Comparison of ENCODE assay signal across 31 cellular contexts in genomic region chr7:47762207-47762606, GRCh38.
"Had no signal": no experiment of that assay in that cellular context is flagged by ENCODE, and none has a peak within 500 bp of the region (broad histone marks: within the 10 kb centered on the region; RNA-seq: fewer than 3 reads in every experiment).

No MANE protein-coding gene starts in this region.

- H3K27me3 Mint-ChIP-seq: activated naive CD8-positive, alpha-beta T cell treated with anti-CD3 and anti-CD28 coated beads, Interleukin-2, amount 10 ng/mL, durations not matched to agents 7 days and 5 days; stimulated activated memory B cell treated with anti-CD40 and anti-IgM and Interleukin-4, amounts not matched to agents 10 μg/mL and 1 μg/mL and 100 μg/mL, for 72 hours; stimulated activated naive CD8-positive, alpha-beta T cell treated with anti-CD3 and anti-CD28 coated beads, Interleukin-15, amount 100 ng/mL, for 72 hours had no signal

- H3K4me3 ChIP-seq: heart left ventricle, lung, ovary, prostate gland, smooth muscle cell, thyroid gland had no signal

- DNase-seq: activated CD4-positive, alpha-beta T cell treated with anti-CD3 and anti-CD28 coated beads for 4 hours; activated CD4-positive, alpha-beta T cell treated with anti-CD3 and anti-CD28 coated beads, Interleukin-2, amount 50 U/mL, for 4 hours; activated effector memory CD4-positive, alpha-beta T cell treated with anti-CD3 and anti-CD28 coated beads, Interleukin-2, amount 50 U/mL, for 16 hours; activated naive CD4-positive, alpha-beta T cell treated with anti-CD3 and anti-CD28 coated beads for 36 hours; activated naive CD8-positive, alpha-beta T cell treated with anti-CD3 and anti-CD28 coated beads, Interleukin-2, amount 10 ng/mL, durations not matched to agents 7 days and 5 days; amniotic stem cell; caudate nucleus; cortex of kidney; endodermal cell; foreskin keratinocyte; heart left ventricle; naive thymus-derived CD4-positive, alpha-beta T cell; ovary; retina; stimulated activated CD4-positive, alpha-beta T cell treated with anti-CD3 and anti-CD28 coated beads, Interleukin-1b, Interleukin-23, amount 100 ng/mL, for 48 hours; stimulated activated CD4-positive, alpha-beta T cell treated with anti-CD3 and anti-CD28 coated beads, Interleukin-4, amount 100 ng/mL, for 4 hours; stimulated activated CD8-positive, alpha-beta memory T cell treated with anti-CD3 and anti-CD28 coated beads, Interleukin-4, amount 100 ng/mL, for 48 hours; stimulated activated naive CD8-positive, alpha-beta T cell treated with anti-CD3 and anti-CD28 coated beads, Interleukin-15, amount 100 ng/mL, for 72 hours; substantia nigra; T-helper 9 cell; thyroid gland had no signal

- H3K9me3 Mint-ChIP-seq: activated naive CD4-positive, alpha-beta T cell treated with anti-CD3 and anti-CD28 coated beads for 36 hours; activated naive CD8-positive, alpha-beta T cell treated with anti-CD3 and anti-CD28 coated beads, Interleukin-2, amount 10 ng/mL, durations not matched to agents 7 days and 5 days; activated T-helper 1 cell treated with anti-CD3 and anti-CD28 coated beads, Interleukin-12 subunit alpha, Interleukin-12 subunit beta, Interleukin-2, Interleukin-4 antibody, amounts not matched to agents 30 ng/mL and 10 ng/mL and 1 ng/mL, durations not matched to agents 14 hours and 24 hours and 36 hours; endodermal cell; stimulated activated memory B cell treated with anti-CD40 and anti-IgM and Interleukin-4, amounts not matched to agents 10 μg/mL and 1 μg/mL and 100 μg/mL, for 72 hours; stimulated activated naive CD8-positive, alpha-beta T cell treated with anti-CD3 and anti-CD28 coated beads, Interleukin-15, amount 100 ng/mL, for 72 hours; T-helper 1 cell treated with Interleukin-12 subunit alpha and Interleukin-12 subunit beta and Interleukin-4 antibody, amounts not matched to agents 30 μg/mL and 1 μg/mL, for 36 hours had no signal

- H3K27ac Mint-ChIP-seq: activated naive CD4-positive, alpha-beta T cell treated with anti-CD3 and anti-CD28 coated beads for 36 hours; activated naive CD8-positive, alpha-beta T cell treated with anti-CD3 and anti-CD28 coated beads, Interleukin-2, amount 10 ng/mL, durations not matched to agents 7 days and 5 days; activated T-helper 1 cell treated with anti-CD3 and anti-CD28 coated beads, Interleukin-12 subunit alpha, Interleukin-12 subunit beta, Interleukin-2, Interleukin-4 antibody, amounts not matched to agents 30 ng/mL and 10 ng/mL and 1 ng/mL, durations not matched to agents 14 hours and 24 hours and 36 hours; endodermal cell; naive thymus-derived CD4-positive, alpha-beta T cell; stimulated activated naive CD8-positive, alpha-beta T cell treated with anti-CD3 and anti-CD28 coated beads, Interleukin-15, amount 100 ng/mL, for 72 hours; T-helper 1 cell treated with Interleukin-12 subunit alpha and Interleukin-12 subunit beta and Interleukin-4 antibody, amounts not matched to agents 30 μg/mL and 1 μg/mL, for 36 hours had no signal

- H3K27ac ChIP-seq: foreskin keratinocyte, heart left ventricle, ovary, prostate gland, VCaP had no signal

- H3K4me2 ChIP-seq: smooth muscle cell had no signal

- H3K27me3 ChIP-seq: foreskin keratinocyte, heart left ventricle, ovary, thyroid gland had no signal

- H3K4me3 Mint-ChIP-seq: activated naive CD4-positive, alpha-beta T cell treated with anti-CD3 and anti-CD28 coated beads for 36 hours; activated naive CD8-positive, alpha-beta T cell treated with anti-CD3 and anti-CD28 coated beads, Interleukin-2, amount 10 ng/mL, durations not matched to agents 7 days and 5 days; activated T-helper 1 cell treated with anti-CD3 and anti-CD28 coated beads, Interleukin-12 subunit alpha, Interleukin-12 subunit beta, Interleukin-2, Interleukin-4 antibody, amounts not matched to agents 30 ng/mL and 10 ng/mL and 1 ng/mL, durations not matched to agents 14 hours and 24 hours and 36 hours; endodermal cell; mesothelial cell of epicardium; naive thymus-derived CD4-positive, alpha-beta T cell; stimulated activated memory B cell treated with anti-CD40 and anti-IgM and Interleukin-4, amounts not matched to agents 10 μg/mL and 1 μg/mL and 100 μg/mL, for 72 hours; stimulated activated naive CD8-positive, alpha-beta T cell treated with anti-CD3 and anti-CD28 coated beads, Interleukin-15, amount 100 ng/mL, for 72 hours; T-helper 1 cell treated with Interleukin-12 subunit alpha and Interleukin-12 subunit beta and Interleukin-4 antibody, amounts not matched to agents 30 μg/mL and 1 μg/mL, for 36 hours had no signal

- H3K36me3 ChIP-seq: heart left ventricle, ovary, prostate gland, thyroid gland had no signal

- ATAC-seq: esophagus mucosa; naive thymus-derived CD4-positive, alpha-beta T cell; stimulated activated naive CD8-positive, alpha-beta T cell treated with anti-CD3 and anti-CD28 coated beads, Interleukin-15, amount 100 ng/mL, for 72 hours had no signal

- H3K9me3 ChIP-seq: heart left ventricle, ovary, prostate gland, thyroid gland had no signal

- H3K36me3 Mint-ChIP-seq: activated naive CD8-positive, alpha-beta T cell treated with anti-CD3 and anti-CD28 coated beads, Interleukin-2, amount 10 ng/mL, durations not matched to agents 7 days and 5 days; mesothelial cell of epicardium; naive thymus-derived CD4-positive, alpha-beta T cell; stimulated activated memory B cell treated with anti-CD40 and anti-IgM and Interleukin-4, amounts not matched to agents 10 μg/mL and 1 μg/mL and 100 μg/mL, for 72 hours had no signal

- H3K4me1 Mint-ChIP-seq: activated naive CD8-positive, alpha-beta T cell treated with anti-CD3 and anti-CD28 coated beads, Interleukin-2, amount 10 ng/mL, durations not matched to agents 7 days and 5 days; stimulated activated naive CD8-positive, alpha-beta T cell treated with anti-CD3 and anti-CD28 coated beads, Interleukin-15, amount 100 ng/mL, for 72 hours had no signal

- FAIRE-seq: TTC549 had no signal
